In the genomic region with DNA sequence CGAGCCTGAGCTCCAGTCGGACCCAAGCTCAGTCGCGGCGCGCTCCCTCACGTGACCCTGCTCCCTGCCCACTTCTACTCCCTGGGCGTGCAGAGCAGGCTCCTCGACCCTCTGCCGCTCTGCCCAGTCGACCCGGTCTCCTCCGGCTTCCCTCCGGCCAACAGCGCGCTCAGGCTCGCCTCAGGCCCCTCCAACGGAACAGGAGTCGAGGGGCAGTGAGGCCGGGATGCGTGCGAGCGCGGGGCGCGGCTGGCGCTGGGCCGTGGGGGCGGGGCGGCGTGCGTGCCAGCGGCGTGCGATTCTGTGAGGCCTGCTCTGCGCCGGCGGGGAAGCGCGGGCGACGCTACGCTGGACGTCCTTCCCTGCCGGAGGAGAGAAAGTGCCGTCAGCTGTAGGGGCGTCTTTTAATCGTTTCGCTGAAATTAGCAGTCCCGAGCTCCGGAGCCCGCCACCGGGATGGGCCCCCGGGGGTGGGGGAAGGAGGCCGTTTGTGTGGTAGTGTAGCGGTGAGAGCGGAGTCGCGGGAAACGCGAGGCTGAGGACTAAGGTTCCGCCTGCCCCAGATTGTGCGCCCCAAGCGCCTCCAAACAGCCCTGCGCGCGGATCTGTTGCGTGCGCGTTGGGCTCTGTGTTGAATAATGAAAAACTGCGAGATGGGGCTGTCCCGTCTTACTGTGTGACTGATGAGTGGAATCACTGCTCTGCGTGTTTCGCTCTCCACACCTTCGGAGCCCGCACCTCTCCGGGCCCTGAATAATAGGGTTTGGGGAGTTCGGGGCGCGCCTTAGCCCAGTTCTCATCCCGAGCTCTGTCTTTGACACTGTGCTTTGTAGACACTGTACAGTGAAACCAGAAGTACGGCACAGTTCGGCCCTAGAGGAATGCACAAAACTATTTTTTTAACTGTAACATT, we compare ENCODE assay signal across 8 cellular contexts. TPM values are rescaled to one million over a fixed set of nuclear protein-coding genes. Genes with fewer than 3 reads are reported as not detected.
DNase-seq lines count a peak whose midpoint lies in the region; ATAC-seq and TF ChIP-seq lines count a peak whose summit lies in the region.

A gene with protein sequence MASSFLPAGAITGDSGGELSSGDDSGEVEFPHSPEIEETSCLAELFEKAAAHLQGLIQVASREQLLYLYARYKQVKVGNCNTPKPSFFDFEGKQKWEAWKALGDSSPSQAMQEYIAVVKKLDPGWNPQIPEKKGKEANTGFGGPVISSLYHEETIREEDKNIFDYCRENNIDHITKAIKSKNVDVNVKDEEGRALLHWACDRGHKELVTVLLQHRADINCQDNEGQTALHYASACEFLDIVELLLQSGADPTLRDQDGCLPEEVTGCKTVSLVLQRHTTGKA (minus strand): TSS at position 217 of the 913 bp plus-strand sequence. CDS start 311 bp downstream, outside the sequence.

- H3K4me3 ChIP-seq in OCI-LY3 (ENCODE audit: low read length) (peak within 1 kb of the TSS; percentile 93), mononuclear cell (ENCODE audit: low read length) (peak within 1 kb of the TSS; percentile 82)

- H3K9ac ChIP-seq in OCI-LY3 (ENCODE audit: low read length) = peak within 1 kb of the TSS; percentile 85

- peak within 1 kb of the TSS; percentile 87 for H3K4me2 ChIP-seq in OCI-LY3 (ENCODE audit: low read length)

- no peaks in the 10 kb centered on the region for H3K9me3 ChIP-seq in OCI-LY3 (ENCODE audit: insufficient read depth, low read length)
- no peaks in the 10 kb centered on the region for H3K9me3 ChIP-seq in mononuclear cell (ENCODE audit: low read depth, low read length)

- ATAC-seq in GM21390 (IDR thresholded peaks at IDR 0.05; ENCODE audit: unreplicated experiment) = peak; percentile 87

- peak; percentile 18; the same call in 1 of the 2 replicates for TF ChIP-seq CTCF in OCI-LY3 (IDR thresholded peaks at IDR 0.05; ENCODE audit: low read depth, low read length)

- H3K4me1 ChIP-seq in OCI-LY3 (ENCODE audit: low read length) (peaks cover 14% of the 10 kb centered on the region), mononuclear cell (ENCODE audit: insufficient read depth, low read length) (peaks cover 21% of the 10 kb centered on the region)

- H3K79me2 ChIP-seq in OCI-LY3 (ENCODE audit: low read length) = peaks cover 48% of the 10 kb centered on the region

- peak within 1 kb of the TSS; percentile 76 for H3K27ac ChIP-seq in OCI-LY3 (ENCODE audit: low read length)

- H3K27me3 ChIP-seq in OCI-LY3 (ENCODE audit: low read depth, low read length) (no peaks in the 10 kb centered on the region), mononuclear cell (ENCODE audit: insufficient read depth, low read length) (no peaks in the 10 kb centered on the region)

- DNase-seq in DMS 273 treated with DMSO at 0.1 percent for 48 hours (lab: John Stamatoyannopoulos, UW) (peak; percentile 74), HUDEP-2 (lab: John Stamatoyannopoulos, UW; ENCODE audit: unreplicated experiment in 76 of 76) (peak in 75 of 76 experiments; percentile 24 to 96 (median 74)), epidermal melanocyte (ENCODE audit: insufficient read length, low spot score) (peak; percentile 89)
- DNase-seq in activated CD8-positive, alpha-beta memory T cell treated with anti-CD3 and anti-CD28 coated beads, Interleukin-2, amount 50 U/mL, for 48 hours = peak; percentile 93
- DNase-seq in stimulated activated CD8-positive, alpha-beta memory T cell treated with anti-CD3 and anti-CD28 coated beads, Interleukin-4, amount 100 ng/mL, for 1 hour (ENCODE audit: low read depth in 2 of 2, low spot score in 1 of 2) = peak; percentile 69 to 70

- H4K20me1 ChIP-seq in OCI-LY3 (ENCODE audit: insufficient read depth, low read length) = no peaks in the 10 kb centered on the region

- peaks cover 16% of the 10 kb centered on the region for H3K36me3 ChIP-seq in OCI-LY3 (replicated peaks; ENCODE audit: low read depth, low read length)

- H2AFZ ChIP-seq in OCI-LY3 (ENCODE audit: low read depth, low read length) = peak within 1 kb of the TSS; percentile 90

RNA-seq across cellular contexts. Expression of the gene that starts here (rescaled TPM):
- total RNA-seq in mononuclear cell = 30.0 TPM

Comparison
In these comparisons a context has a peak if more than half of its experiments do, and no peak if none do; other contexts are left out.
1. Peak in every context shown above with its lines: DNase-seq, ATAC-seq, H3K4me3 ChIP-seq and H3K27ac ChIP-seq.